In the genomic region with DNA sequence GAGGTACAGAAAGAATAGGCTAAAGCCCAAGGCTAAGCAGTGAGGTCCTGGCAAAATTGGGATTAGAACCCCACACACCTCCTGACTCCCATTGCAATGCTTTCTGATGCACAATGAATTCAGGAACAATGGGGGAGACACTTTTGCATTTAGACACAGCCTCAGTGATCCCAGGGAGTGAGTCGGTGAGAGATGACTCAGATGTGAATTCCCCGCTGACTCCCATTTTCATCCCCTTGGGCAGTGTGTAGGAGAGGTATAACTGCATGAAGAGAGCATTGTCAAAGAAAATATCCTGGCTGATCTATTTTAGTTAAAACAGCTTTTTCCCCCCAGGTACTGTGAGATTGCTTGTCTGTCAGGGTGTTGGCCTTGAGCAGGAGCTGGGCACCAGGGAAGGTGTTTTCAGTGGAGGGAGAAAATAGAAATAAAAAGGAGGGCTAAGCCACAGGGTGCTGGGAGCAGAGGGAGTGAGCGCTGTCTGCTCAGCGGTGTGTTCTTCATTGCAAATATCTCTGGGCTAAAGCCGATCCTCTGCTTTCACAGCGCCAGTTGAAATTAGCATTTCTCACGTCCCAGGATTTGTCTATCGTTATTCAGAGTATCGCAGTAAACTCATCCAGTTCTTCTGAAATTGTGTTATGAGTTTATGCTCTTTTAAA, we compare ENCODE assay signal across 12 cellular contexts.
DNase-seq lines count a peak whose midpoint lies in the region; ATAC-seq and TF ChIP-seq lines count a peak whose summit lies in the region.
"Had no signal": no experiment of that assay in that cellular context is flagged by ENCODE, and none has a peak within 500 bp of the region (broad histone marks: within the 10 kb centered on the region; RNA-seq: fewer than 3 reads in every experiment).

No MANE protein-coding gene starts in this region.

- no peaks in the 10 kb centered on the region for H3K27me3 ChIP-seq in breast epithelium
- no peaks in the 10 kb centered on the region for H3K27me3 ChIP-seq in adipocyte (replicated peaks; ENCODE audit: control insufficient read depth, insufficient read depth, low read length)

- no peak for TF ChIP-seq CTCF in MCF 10A (IDR thresholded peaks at IDR 0.05; ENCODE audit: unreplicated experiment)
- TF ChIP-seq CTCF in breast epithelium (IDR thresholded peaks at IDR 0.05), result no peak

- peak; percentile 92 for DNase-seq in MCF 10A (ENCODE audit: unreplicated experiment)
- no peak for DNase-seq in breast epithelium (ENCODE audit: low spot score in 2 of 2)
- DNase-seq in adipocyte (ENCODE audit: low read depth), result peak; percentile 37
- DNase-seq in iris pigment epithelial cell (ENCODE audit: low read depth), result peak; percentile 58
- no peak for DNase-seq in NCI-H748 (lab: John Stamatoyannopoulos, UW; ENCODE audit: unreplicated experiment)
- no peak for DNase-seq in naive thymus-derived CD8-positive, alpha-beta T cell
- no peak for DNase-seq in activated naive CD8-positive, alpha-beta T cell treated with anti-CD3 and anti-CD28 coated beads, Interleukin-2, amount 50 U/mL, for 24 hours
- no peak for DNase-seq in OCI-M2 (lab: John Stamatoyannopoulos, UW; ENCODE audit: unreplicated experiment)
- DNase-seq: activated CD4-positive, alpha-beta T cell treated with anti-CD3 and anti-CD28 coated beads, Interleukin-2, amount 50 U/mL, for 4 hours; activated gamma-delta T cell treated with Interleukin-2 at 50 U/mL for 16 hours; erythroblast; small intestine had no signal

- H3K4me3 ChIP-seq in breast epithelium, result no peak overlapping the region
- no peak overlapping the region for H3K4me3 ChIP-seq in adipocyte (ENCODE audit: low read length)

- no peak overlapping the region for H3K9ac ChIP-seq in adipocyte (ENCODE audit: low read length)

- H3K4me1 Mint-ChIP-seq in MCF 10A (ENCODE audit: insufficient read depth, unreplicated experiment), result peaks cover 20% of the 10 kb centered on the region
- no peaks in the 10 kb centered on the region for H3K4me1 Mint-ChIP-seq in naive thymus-derived CD8-positive, alpha-beta T cell
- peaks cover 2% of the 10 kb centered on the region for H3K4me1 Mint-ChIP-seq in activated naive CD8-positive, alpha-beta T cell treated with anti-CD3 and anti-CD28 coated beads, Interleukin-2, amount 50 U/mL, for 24 hours

- POLR2A ChIA-PET in MCF 10A (lab: Yijun Ruan, JAX), result interaction anchor here (0.8 to 1.1 kb wide), 3 partner anchors 12 to 250 kb away, joined by 3 read pairs; no protein-coding TSS in a partner anchor
- POLR2A ChIA-PET in naive thymus-derived CD8-positive, alpha-beta T cell (lab: Charles Lee), result no interaction called here

- H3K27ac ChIP-seq in breast epithelium, result no peak overlapping the region

- H3K36me3 ChIP-seq in breast epithelium (no peaks in the 10 kb centered on the region), adipocyte (ENCODE audit: control insufficient read depth, insufficient read depth, low read length, severe bottlenecking) (no peaks in the 10 kb centered on the region)

- no peak for ATAC-seq in naive thymus-derived CD8-positive, alpha-beta T cell
- no peak for ATAC-seq in activated naive CD8-positive, alpha-beta T cell treated with anti-CD3 and anti-CD28 coated beads, Interleukin-2, amount 50 U/mL, for 24 hours

- H3K9me3 Mint-ChIP-seq in MCF 10A (ENCODE audit: unreplicated experiment), result no peaks in the 10 kb centered on the region
- H3K9me3 Mint-ChIP-seq in naive thymus-derived CD8-positive, alpha-beta T cell, result peaks cover 0 to 16% (median 3%) of the 10 kb centered on the region in 9 donors
- peaks cover under 1% of the 10 kb centered on the region for H3K9me3 Mint-ChIP-seq in activated naive CD8-positive, alpha-beta T cell treated with anti-CD3 and anti-CD28 coated beads, Interleukin-2, amount 50 U/mL, for 24 hours

- no peak for TF ChIP-seq POLR2A in breast epithelium (IDR thresholded peaks at IDR 0.05)

- H3K36me3 Mint-ChIP-seq in MCF 10A (ENCODE audit: insufficient read depth, unreplicated experiment), result no peaks in the 10 kb centered on the region
- peaks cover 0 to 6% (median 0%) of the 10 kb centered on the region in 3 donors for H3K36me3 Mint-ChIP-seq in naive thymus-derived CD8-positive, alpha-beta T cell
- no peaks in the 10 kb centered on the region for H3K36me3 Mint-ChIP-seq in activated naive CD8-positive, alpha-beta T cell treated with anti-CD3 and anti-CD28 coated beads, Interleukin-2, amount 50 U/mL, for 24 hours (ENCODE audit: low read depth)

- H3K27me3 Mint-ChIP-seq in MCF 10A (ENCODE audit: insufficient read depth, unreplicated experiment), result no peaks in the 10 kb centered on the region
- peaks cover 0 to 9% (median 2%) of the 10 kb centered on the region in 5 donors for H3K27me3 Mint-ChIP-seq in naive thymus-derived CD8-positive, alpha-beta T cell
- no peaks in the 10 kb centered on the region for H3K27me3 Mint-ChIP-seq in activated naive CD8-positive, alpha-beta T cell treated with anti-CD3 and anti-CD28 coated beads, Interleukin-2, amount 50 U/mL, for 24 hours

- CTCF ChIA-PET in MCF 10A (lab: Yijun Ruan, JAX), result no interaction called here

- intact Hi-C loops in MCF 10A (cut with micrococcal nuclease) (no loop called here), breast epithelium (cut with DNase I; ENCODE audit: low total_unique reads) (no loop called here)

- H3K4me1 ChIP-seq in breast epithelium (no peaks in the 10 kb centered on the region), adipocyte (ENCODE audit: control insufficient read depth, insufficient read depth, low read length) (peaks cover 3% of the 10 kb centered on the region)

- H3K9me3 ChIP-seq in breast epithelium (no peaks in the 10 kb centered on the region), adipocyte (ENCODE audit: control insufficient read depth, low read length) (no peaks in the 10 kb centered on the region)

- peak overlapping the region; percentile 29 for H3K27ac Mint-ChIP-seq in MCF 10A (ENCODE audit: low read depth, unreplicated experiment)
- H3K27ac Mint-ChIP-seq in naive thymus-derived CD8-positive, alpha-beta T cell, result peak overlapping the region in 1 of 10 donors; percentile 50
- H3K27ac Mint-ChIP-seq in activated naive CD8-positive, alpha-beta T cell treated with anti-CD3 and anti-CD28 coated beads, Interleukin-2, amount 50 U/mL, for 24 hours, result no peak overlapping the region

- peak overlapping the region; percentile 20 for H3K4me3 Mint-ChIP-seq in MCF 10A (ENCODE audit: unreplicated experiment)
- H3K4me3 Mint-ChIP-seq in naive thymus-derived CD8-positive, alpha-beta T cell, result no peak overlapping the region
- H3K4me3 Mint-ChIP-seq in activated naive CD8-positive, alpha-beta T cell treated with anti-CD3 and anti-CD28 coated beads, Interleukin-2, amount 50 U/mL, for 24 hours, result no peak overlapping the region

- BruUV-seq in MCF 10A (replicated peaks; lab: Mats Ljungman, UMichigan), result no TSS peak

Comparison
In these comparisons a context has a peak if more than half of its experiments do, and no peak if none do; other contexts are left out.
1. DNase-seq: peak in MCF 10A (single experiment), adipocyte (single experiment) and iris pigment epithelial cell (single experiment); none in breast epithelium (0 of 2), NCI-H748 (single experiment), naive thymus-derived CD8-positive, alpha-beta T cell (0 of 10), activated naive CD8-positive, alpha-beta T cell treated with anti-CD3 and anti-CD28 coated beads, Interleukin-2, amount 50 U/mL, for 24 hours (single experiment) and OCI-M2 (single experiment).